ENCODE assay signal across 8 cellular contexts in the genomic region with DNA sequence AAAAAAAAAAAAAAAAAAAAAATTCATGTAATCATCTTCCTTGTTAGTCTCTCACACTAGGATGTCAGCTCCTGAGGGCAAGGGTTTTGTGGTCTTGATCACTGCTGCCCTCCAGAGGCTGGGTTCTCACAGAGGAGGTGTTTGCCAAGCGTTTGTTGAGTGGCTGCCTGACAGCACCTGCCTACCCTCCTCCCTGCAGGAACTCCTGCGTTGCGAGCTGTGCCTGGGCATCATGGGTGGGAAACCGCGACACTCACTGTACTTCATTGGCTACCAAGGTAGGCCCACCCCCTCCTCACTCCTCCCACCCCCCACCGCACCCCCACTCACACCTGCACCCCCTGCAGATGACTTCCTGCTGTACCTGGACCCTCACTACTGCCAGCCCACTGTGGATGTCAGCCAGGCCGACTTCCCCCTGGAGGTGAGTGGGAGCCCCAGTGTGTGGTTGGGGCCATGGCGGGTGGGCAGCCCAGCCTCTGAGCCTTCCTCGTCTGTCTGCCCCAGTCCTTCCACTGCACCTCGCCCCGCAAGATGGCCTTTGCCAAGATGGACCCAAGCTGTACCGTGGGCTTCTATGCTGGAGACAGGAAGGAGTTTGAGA. TPM values are rescaled to one million over a fixed set of nuclear protein-coding genes. Genes with fewer than 3 reads are reported as not detected.
DNase-seq lines count a peak whose midpoint lies in the region; ATAC-seq and TF ChIP-seq lines count a peak whose summit lies in the region.
"Had no signal": no experiment of that assay in that cellular context is flagged by ENCODE, and none has a peak within 500 bp of the region (broad histone marks: within the 10 kb centered on the region; RNA-seq: fewer than 3 reads in every experiment).

No MANE protein-coding gene starts in this region.

- no peak overlapping the region for H2BK120ac ChIP-seq in mesendoderm (ENCODE audit: low read depth, low read length)

- no peak overlapping the region for H3K4ac ChIP-seq in mesendoderm (ENCODE audit: low read depth, low read length)

- DNase-seq in GM03348 (ENCODE audit: low spot score) (peak; percentile 44), MM.1S (peak; percentile 54), mesendoderm (peak; percentile 70), T-helper 9 cell (no peak)
- DNase-seq in activated T-cell treated with anti-CD3 and anti-CD28 coated beads, Interleukin-2, amount 50 U/mL, for 72 hours: peak; percentile 43 to 55
- DNase-seq in central memory CD4-positive, alpha-beta T cell: no peak

- no peaks in the 10 kb centered on the region for H4K20me1 ChIP-seq in MM.1S (ENCODE audit: insufficient read depth, low read length)

- 0 out of 2 replicates have a peak, but pooled peaks cover 3% of the 10 kb centered on the region for H3F3A ChIP-seq in MM.1S (ENCODE audit: insufficient read depth, low read length)

- H3K9ac ChIP-seq in MM.1S (ENCODE audit: low read length) (no peak overlapping the region), mesendoderm (ENCODE audit: low read length) (no peak overlapping the region)

- no peaks in the 10 kb centered on the region for H3K27me3 Mint-ChIP-seq in activated T-cell treated with anti-CD3 and anti-CD28 coated beads, Interleukin-2, amount 50 U/mL, for 72 hours (ENCODE audit: low read depth)

- no peaks in the 10 kb centered on the region for H3K9me2 ChIP-seq in MM.1S (replicated peaks; ENCODE audit: insufficient read depth, low read length)

- H2AK5ac ChIP-seq in mesendoderm (ENCODE audit: low read length): no peak overlapping the region

- no peak overlapping the region for H3K27ac Mint-ChIP-seq in activated T-cell treated with anti-CD3 and anti-CD28 coated beads, Interleukin-2, amount 50 U/mL, for 72 hours

- H3K9me3 ChIP-seq in MM.1S (replicated peaks; ENCODE audit: insufficient read depth, low read length): no peaks in the 10 kb centered on the region
- H3K9me3 ChIP-seq: SJSA1 had no signal

- H4K5ac ChIP-seq in mesendoderm (ENCODE audit: low read length): no peak overlapping the region

- H3K36me3 Mint-ChIP-seq in activated T-cell treated with anti-CD3 and anti-CD28 coated beads, Interleukin-2, amount 50 U/mL, for 72 hours (ENCODE audit: insufficient read depth in 2 of 2): peaks cover 8 to 23% of the 10 kb centered on the region in 2 donors

- ATAC-seq in activated T-cell treated with anti-CD3 and anti-CD28 coated beads, Interleukin-2, amount 50 U/mL, for 72 hours (replicated peaks in 1 of 2): peak in 1 of 2 donors; percentile 16
- ATAC-seq in GM18870 (IDR thresholded peaks at IDR 0.05; ENCODE audit: unreplicated experiment): no peak

- H3K56ac ChIP-seq in mesendoderm (ENCODE audit: low read length): no peak overlapping the region

- H3K4me1 ChIP-seq in MM.1S (ENCODE audit: low read length) (no peaks in the 10 kb centered on the region), mesendoderm (ENCODE audit: control insufficient read depth, low read depth, low read length) (no peaks in the 10 kb centered on the region)
- H3K4me1 ChIP-seq: SJSA1 had no signal

- H3K18ac ChIP-seq in mesendoderm (ENCODE audit: low read length): no peak overlapping the region

- no peaks in the 10 kb centered on the region for H3K9me3 Mint-ChIP-seq in activated T-cell treated with anti-CD3 and anti-CD28 coated beads, Interleukin-2, amount 50 U/mL, for 72 hours

- no peak overlapping the region for H3K4me2 ChIP-seq in MM.1S (ENCODE audit: low read depth, low read length)
- no peak overlapping the region for H3K4me2 ChIP-seq in mesendoderm (ENCODE audit: low read length)

- H3K27me3 ChIP-seq in MM.1S (replicated peaks; ENCODE audit: insufficient read depth, low read length) (no peaks in the 10 kb centered on the region), mesendoderm (ENCODE audit: insufficient read depth, low read length, poor library complexity) (no peaks in the 10 kb centered on the region)
- H3K27me3 ChIP-seq: SJSA1 had no signal

- no peaks in the 10 kb centered on the region for H3K79me1 ChIP-seq in mesendoderm (ENCODE audit: low read length)

- no CpG with 5 or more reads among the region's 12 CpGs for WGBS in mesendoderm (ENCODE audit: extremely low coverage, insufficient coverage, low lambda C conversion rate)

- H3K79me2 ChIP-seq in MM.1S (ENCODE audit: low read length): peaks cover 10% of the 10 kb centered on the region
- H3K79me2 ChIP-seq in mesendoderm (ENCODE audit: control insufficient read depth, insufficient read depth, low read length): no peaks in the 10 kb centered on the region

- H3K27ac ChIP-seq in MM.1S (ENCODE audit: low read length): no peak overlapping the region
- H3K27ac ChIP-seq in mesendoderm (ENCODE audit: low read depth, low read length): no peak overlapping the region
- H3K27ac ChIP-seq: SJSA1 had no signal

- H3K36me3 ChIP-seq in MM.1S (replicated peaks; ENCODE audit: insufficient read depth, low read length) (no peaks in the 10 kb centered on the region), mesendoderm (ENCODE audit: control insufficient read depth, insufficient read depth, low read length) (peaks cover 10% of the 10 kb centered on the region)

- H3K4me3 ChIP-seq in MM.1S (ENCODE audit: low read length) (no peak overlapping the region), mesendoderm (ENCODE audit: low read length) (no peak overlapping the region)
- H3K4me3 ChIP-seq: SJSA1 had no signal

- no peak overlapping the region for H4K8ac ChIP-seq in mesendoderm (ENCODE audit: low read depth, low read length)

- H2AFZ ChIP-seq in MM.1S (ENCODE audit: low read length): no peak overlapping the region

- H2BK15ac ChIP-seq in mesendoderm (replicated peaks; ENCODE audit: low read depth): no peak overlapping the region

- no peak overlapping the region for H3K23ac ChIP-seq in mesendoderm (ENCODE audit: low read length)

- TF ChIP-seq CTCF in MM.1S (IDR thresholded peaks at IDR 0.05; ENCODE audit: low read length): peak; percentile 20

- no peak overlapping the region for H2BK5ac ChIP-seq in mesendoderm (ENCODE audit: low read length)

- H3K4me1 Mint-ChIP-seq in activated T-cell treated with anti-CD3 and anti-CD28 coated beads, Interleukin-2, amount 50 U/mL, for 72 hours (ENCODE audit: low read depth): peaks cover 29% of the 10 kb centered on the region

- peak overlapping the region in 1 of 2 donors; percentile 45 for H3K4me3 Mint-ChIP-seq in activated T-cell treated with anti-CD3 and anti-CD28 coated beads, Interleukin-2, amount 50 U/mL, for 72 hours

RNA-seq across cellular contexts. Expression of a gene that starts 8.1 kb away (rescaled TPM):
- 10 to 100 TPM; 35.4 to 37.0 TPM for total RNA-seq in activated T-cell treated with anti-CD3 and anti-CD28 coated beads, Interleukin-2, amount 50 U/mL, for 72 hours
- polyA plus RNA-seq in mesendoderm (2013, experiment 1 of 2): 23.0 TPM
- polyA plus RNA-seq in mesendoderm (2013, experiment 2 of 2): 23.3 TPM

RNA-seq across cellular contexts. Expression of a gene that starts 14.0 kb away (rescaled TPM):
- total RNA-seq in activated T-cell treated with anti-CD3 and anti-CD28 coated beads, Interleukin-2, amount 50 U/mL, for 72 hours: 10 to 100 TPM; 48.4 to 61.7 TPM
- polyA plus RNA-seq in mesendoderm (2013, experiment 1 of 2): 32.6 TPM
- polyA plus RNA-seq in mesendoderm (2013, experiment 2 of 2): 31.2 TPM

RNA-seq across cellular contexts. Expression of a gene that starts 17.0 kb away (rescaled TPM):
- total RNA-seq in activated T-cell treated with anti-CD3 and anti-CD28 coated beads, Interleukin-2, amount 50 U/mL, for 72 hours: 10 to 100 TPM; 69.6 to 72.8 TPM
- 0.93 TPM for polyA plus RNA-seq in mesendoderm (2013, experiment 1 of 2)
- polyA plus RNA-seq in mesendoderm (2013, experiment 2 of 2): 1.1 TPM

RNA-seq across cellular contexts. Expression of a gene that starts 34.6 kb away (rescaled TPM):
- total RNA-seq in activated T-cell treated with anti-CD3 and anti-CD28 coated beads, Interleukin-2, amount 50 U/mL, for 72 hours: 1 to 10 TPM in 1 of 2 donors, under 1 TPM in 1; 0.19 to 1.8 TPM
- polyA plus RNA-seq in mesendoderm (2013, experiment 1 of 2): 2.4 TPM
- polyA plus RNA-seq in mesendoderm (2013, experiment 2 of 2): 2.4 TPM

RNA-seq across cellular contexts. Expression of a gene that starts 35.3 kb away (rescaled TPM):
- not detected for total RNA-seq in activated T-cell treated with anti-CD3 and anti-CD28 coated beads, Interleukin-2, amount 50 U/mL, for 72 hours
- 50.3 TPM for polyA plus RNA-seq in mesendoderm (2013, experiment 1 of 2)
- 50.0 TPM for polyA plus RNA-seq in mesendoderm (2013, experiment 2 of 2)

Comparison
In these comparisons a context has a peak if more than half of its experiments do, and no peak if none do; other contexts are left out.
1. DNase-seq: peak in GM03348 (single experiment), MM.1S (single experiment), activated T-cell treated with anti-CD3 and anti-CD28 coated beads, Interleukin-2, amount 50 U/mL, for 72 hours (2 of 2) and mesendoderm (single experiment); none in T-helper 9 cell (single experiment) and central memory CD4-positive, alpha-beta T cell (single experiment).